In genomic region chr13:30394798-30395191, GRCh38 we compare ENCODE assay signal across 8 cellular contexts. TPM values are rescaled to one million over a fixed set of nuclear protein-coding genes. Genes with fewer than 3 reads are reported as not detected.
A peak's percentile ranks its signal among the peaks of the same experiment; 100 is the strongest.
DNase-seq lines count a peak whose midpoint lies in the region; ATAC-seq, FAIRE-seq and TF ChIP-seq lines count a peak whose summit lies in the region.

No MANE protein-coding gene starts in this region.

- no peaks in the 10 kb centered on the region for H3K9me3 Mint-ChIP-seq in activated CD8-positive, alpha-beta T cell treated with anti-CD3 and anti-CD28 coated beads for 36 hours

- H4K20me1 ChIP-seq in hepatocyte (ENCODE audit: insufficient read depth, poor library complexity, severe bottlenecking) (no peaks in the 10 kb centered on the region), smooth muscle cell (ENCODE audit: low read depth) (no peaks in the 10 kb centered on the region)

- TF ChIP-seq POLR2A in A549 (IDR thresholded peaks at IDR 0.05; ENCODE audit: low read length) = no peak

- peak in 1 of 2 experiments; percentile 63; a peak in 4 of 6 replicates for ATAC-seq in A549
- ATAC-seq in GM19023 (IDR thresholded peaks at IDR 0.05; ENCODE audit: unreplicated experiment) = peak; percentile 67
- ATAC-seq in HG03196 (IDR thresholded peaks at IDR 0.05; ENCODE audit: unreplicated experiment) = peak; percentile 56
- peak; percentile 76 for ATAC-seq in activated CD8-positive, alpha-beta T cell treated with anti-CD3 and anti-CD28 coated beads for 36 hours
- ATAC-seq in GM18519 (IDR thresholded peaks at IDR 0.05; ENCODE audit: low FRiP score, unreplicated experiment) = no peak

- peak overlapping the region; percentile 70 for H3K9ac ChIP-seq in smooth muscle cell (ENCODE audit: low read depth)

- H3K9me2 ChIP-seq in hepatocyte (replicated peaks; ENCODE audit: insufficient read depth) = no peaks in the 10 kb centered on the region

- intact Hi-C loops in activated CD8-positive, alpha-beta T cell treated with anti-CD3 and anti-CD28 coated beads for 36 hours (cut with micrococcal nuclease) = loop anchor here (2.0 kb wide), 1 partner anchor 18 kb away; no protein-coding TSS in a partner anchor

- TF ChIP-seq CTCF in A549 (IDR thresholded peaks at IDR 0.05) (no peak), hepatocyte (IDR thresholded peaks at IDR 0.05; ENCODE audit: poor library complexity) (no peak), smooth muscle cell (IDR thresholded peaks at IDR 0.05; ENCODE audit: borderline replicate concordance, insufficient read depth, poor library complexity, severe bottlenecking) (no peak)
- no peak for TF ChIP-seq CTCF in activated CD8-positive, alpha-beta T cell treated with anti-CD3 and anti-CD28 coated beads for 36 hours (IDR thresholded peaks at IDR 0.05)

- peak overlapping the region; percentile 78 for H3K4me3 Mint-ChIP-seq in activated CD8-positive, alpha-beta T cell treated with anti-CD3 and anti-CD28 coated beads for 36 hours

- H2AFZ ChIP-seq in hepatocyte = peak overlapping the region; percentile 64
- H2AFZ ChIP-seq in smooth muscle cell (ENCODE audit: low read depth) = peak overlapping the region; percentile 82

- H3K27me3 Mint-ChIP-seq in activated CD8-positive, alpha-beta T cell treated with anti-CD3 and anti-CD28 coated beads for 36 hours = no peaks in the 10 kb centered on the region

- no peaks in the 10 kb centered on the region for H3F3A ChIP-seq in smooth muscle cell (ENCODE audit: low read depth)

- H3K36me3 ChIP-seq in hepatocyte (replicated peaks; ENCODE audit: insufficient read depth, low read depth) (no peaks in the 10 kb centered on the region), smooth muscle cell (ENCODE audit: low read depth) (no peaks in the 10 kb centered on the region)

- peaks cover 11% of the 10 kb centered on the region for H3K4me1 ChIP-seq in A549
- H3K4me1 ChIP-seq in hepatocyte (ENCODE audit: insufficient read depth) = peaks cover under 1% of the 10 kb centered on the region
- H3K4me1 ChIP-seq in smooth muscle cell (ENCODE audit: low read depth) = peaks cover 4% of the 10 kb centered on the region

- no peak for FAIRE-seq in A549 (lab: Jason Lieb, UNC)

- peaks cover 31% of the 10 kb centered on the region for H3K4me1 Mint-ChIP-seq in activated CD8-positive, alpha-beta T cell treated with anti-CD3 and anti-CD28 coated beads for 36 hours (ENCODE audit: low read depth)

- H3K79me2 ChIP-seq in hepatocyte (no peaks in the 10 kb centered on the region), smooth muscle cell (ENCODE audit: low read depth) (no peaks in the 10 kb centered on the region)

- no peak for TF ChIP-seq RAD21 in A549 (conservative IDR thresholded peaks at IDR 0.05 in 1 of 2, IDR thresholded peaks at IDR 0.05 in 1 of 2)

- peak overlapping the region; percentile 94 for H3K27ac Mint-ChIP-seq in activated CD8-positive, alpha-beta T cell treated with anti-CD3 and anti-CD28 coated beads for 36 hours

- H3K27ac ChIP-seq in A549 = peak overlapping the region; percentile 87 to 89
- H3K27ac ChIP-seq in hepatocyte = peak overlapping the region; percentile 92
- H3K27ac ChIP-seq in smooth muscle cell (ENCODE audit: low read depth) = peak overlapping the region; percentile 77

- H3K4me3 ChIP-seq in A549 (peak overlapping the region; percentile 55), hepatocyte (peak overlapping the region; percentile 72), smooth muscle cell (peak overlapping the region; percentile 59)

- 1% methylated on average over 6 of the region's 6 CpGs for WGBS in A549 (ENCODE audit: missing lambda C conversion rate)
- 24% methylated on average over 6 of the region's 6 CpGs for WGBS in hepatocyte (ENCODE audit: low lambda C conversion rate, missing lambda C conversion rate)
- 51% methylated on average over 6 of the region's 6 CpGs for WGBS in smooth muscle cell (ENCODE audit: low lambda C conversion rate)

- no peaks in the 10 kb centered on the region for H3K9me3 ChIP-seq in A549
- no peaks in the 10 kb centered on the region for H3K9me3 ChIP-seq in hepatocyte (ENCODE audit: low read depth)
- no peaks in the 10 kb centered on the region for H3K9me3 ChIP-seq in smooth muscle cell (replicated peaks; ENCODE audit: low read depth)

- H3K27me3 ChIP-seq in hepatocyte = no peaks in the 10 kb centered on the region
- H3K27me3 ChIP-seq in smooth muscle cell (ENCODE audit: low read depth) = no peaks in the 10 kb centered on the region

- CTCF ChIA-PET in A549 (lab: Yijun Ruan, JAX) = interaction anchor here (0.7 to 3.8 kb wide), 3 partner anchors 8 to 262 kb away, joined by 3 to 10 read pairs (median 3); no protein-coding TSS in a partner anchor
- CTCF ChIA-PET in activated CD8-positive, alpha-beta T cell treated with anti-CD3 and anti-CD28 coated beads for 36 hours (lab: Charles Lee) = interaction anchor here (0.7 to 3.7 kb wide), 11 partner anchors 9 to 280 kb away, joined by 3 to 19 read pairs (median 5); no protein-coding TSS in a partner anchor

- POLR2A ChIA-PET in A549 (lab: Yijun Ruan, JAX) = interaction anchor here (0.6 to 3.4 kb wide), 6 partner anchors 12 to 223 kb away, joined by 3 to 16 read pairs (median 4); partner anchors contain the start of genes KATNAL1, UBE2L5 and USPL1
- POLR2A ChIA-PET in activated CD8-positive, alpha-beta T cell treated with anti-CD3 and anti-CD28 coated beads for 36 hours (lab: Charles Lee) = interaction anchor here (0.8 to 2.7 kb wide), 7 partner anchors 9 to 20 kb away, joined by 3 to 10 read pairs (median 4); no protein-coding TSS in a partner anchor

- H3K36me3 Mint-ChIP-seq in activated CD8-positive, alpha-beta T cell treated with anti-CD3 and anti-CD28 coated beads for 36 hours (ENCODE audit: low read depth) = no peaks in the 10 kb centered on the region

- TF ChIP-seq EP300 in A549 (IDR thresholded peaks at IDR 0.05) = no peak

- H3K4me2 ChIP-seq in A549 (peak overlapping the region; percentile 98), hepatocyte (peak overlapping the region; percentile 77), smooth muscle cell (peak overlapping the region; percentile 85)

- no peak for DNase-seq in A549 (ENCODE audit: low read depth in 1 of 2, low spot score in 1 of 2)
- no peak for DNase-seq in activated CD8-positive, alpha-beta T cell treated with anti-CD3 and anti-CD28 coated beads for 36 hours
- DNase-seq in hepatocyte (ENCODE audit: low spot score) = no peak
- no peak for DNase-seq in smooth muscle cell (lab: John Stamatoyannopoulos, UW; ENCODE audit: unreplicated experiment)
- DNase-seq in DMS114 treated with DMSO at 0.1 percent for 48 hours (lab: John Stamatoyannopoulos, UW; ENCODE audit: unreplicated experiment) = no peak

TF ChIP-seq in A549, 52 proteins besides CTCF, POLR2A, EP300 and RAD21:
- TF ChIP-seq PHF8 (IDR thresholded peaks at IDR 0.05; ENCODE audit: borderline replicate concordance, low read depth) = no peak
- TF ChIP-seq SMC3 (IDR thresholded peaks at IDR 0.05) = no peak
- no peak for TF ChIP-seq KDM5A (IDR thresholded peaks at IDR 0.05)
- TF ChIP-seq BHLHE40 (IDR thresholded peaks at IDR 0.05; ENCODE audit: low read depth, low read length) = no peak
- TF ChIP-seq HOXA7 (CRISPR knock-in tag; IDR thresholded peaks at IDR 0.05) = no peak
- no peak for TF ChIP-seq MAX (IDR thresholded peaks at IDR 0.05)
- no peak for TF ChIP-seq RFX5 (IDR thresholded peaks at IDR 0.05)
- no peak for TF ChIP-seq EHMT2 (IDR thresholded peaks at IDR 0.05; ENCODE audit: low read depth)
- no peak for TF ChIP-seq POLR2AphosphoS2 (conservative IDR thresholded peaks at IDR 0.05; ENCODE audit: low read length)
- no peak for TF ChIP-seq TFCP2L1 (CRISPR knock-in tag; IDR thresholded peaks at IDR 0.05)
- no peak for TF ChIP-seq ATOH8 (CRISPR knock-in tag; IDR thresholded peaks at IDR 0.05; ENCODE audit: low read depth)
- TF ChIP-seq FOXS1 (CRISPR knock-in tag; IDR thresholded peaks at IDR 0.05) = no peak
- no peak for TF ChIP-seq HOXB5 (CRISPR knock-in tag; IDR thresholded peaks at IDR 0.05)
- no peak for TF ChIP-seq ZC3H11A (IDR thresholded peaks at IDR 0.05)
- no peak for TF ChIP-seq ZSCAN20 (CRISPR knock-in tag; IDR thresholded peaks at IDR 0.05)
- no peak for TF ChIP-seq USF2 (IDR thresholded peaks at IDR 0.05)
- TF ChIP-seq ZFP36 (IDR thresholded peaks at IDR 0.05; ENCODE audit: borderline replicate concordance, partially characterized antibody) = no peak
- no peak for TF ChIP-seq HDAC2 (IDR thresholded peaks at IDR 0.05)
- TF ChIP-seq RCOR1 (IDR thresholded peaks at IDR 0.05; ENCODE audit: low read depth, low read length) = no peak
TF ChIP-seq in A549: peak in this region for 0.

RNA-seq across cellular contexts. Expression of gene UBE2L5, which starts 27.5 kb away (rescaled TPM):
- polyA plus RNA-seq in A549 (2011; rRNA removed) (0.48 TPM in 1 of 2 replicates, not detected in the other), A549 (2017; fragmentation: RNase III; extraction: RNeasy Plus Mini Kit Qiagen cat#74134 plus additional on column Dnase treatment) (0.31 to 0.53 TPM (median 0.33 TPM) in 3 replicates), hepatocyte (not detected in 2 replicates), smooth muscle cell (0.89 TPM in 1 of 2 replicates, not detected in the other)
- polyA plus RNA-seq in A549 (2012; cell fraction: cytosol; rRNA removed) = not detected in 2 replicates
- polyA plus RNA-seq in A549 (2012; cell fraction: nucleus; rRNA removed) = not detected in 2 replicates
- 0.12 TPM in 1 of 2 replicates, not detected in the other for polyA minus RNA-seq in A549 (2011; rRNA and poly(A)+ RNA removed)
- not detected for total RNA-seq in activated CD8-positive, alpha-beta T cell treated with anti-CD3 and anti-CD28 coated beads for 36 hours
- total RNA-seq in hepatocyte (not detected in 2 replicates), smooth muscle cell (not detected in 2 replicates)
